Comparison of ENCODE assay signal across 1 cellular context in genomic region chr1:211515090-211516023, GRCh38.
TF ChIP-seq lines count a peak whose summit lies in the region.

No MANE protein-coding gene starts in this region.

TF ChIP-seq in HepG2, 621 proteins besides CTCF, POLR2A, EP300 and RAD21 (continued from another document and continues in another):
- TF ChIP-seq IRF9 (CRISPR knock-in tag; IDR thresholded peaks at IDR 0.05; ENCODE audit: borderline replicate concordance) (peak; percentile 85; the same call in 1 of the 2 replicates), YY1 (IDR thresholded peaks at IDR 0.05; ENCODE audit: insufficient read depth, insufficient replicate concordance, low read depth, low read length) (peak; percentile 77), SP1 (IDR thresholded peaks at IDR 0.05) (no peak), SP1 (CRISPR knock-in tag; IDR thresholded peaks at IDR 0.05) (0 out of 2 replicates have a peak, but pooled peaks have one; percentile 15), ZNF431 (CRISPR knock-in tag; IDR thresholded peaks at IDR 0.05; ENCODE audit: borderline replicate concordance, low read depth) (0 out of 2 replicates have a peak, but pooled peaks have one; percentile 55), PRDM10 (CRISPR knock-in tag; IDR thresholded peaks at IDR 0.05; ENCODE audit: low read depth) (peak; percentile 59), FOXJ3 (CRISPR knock-in tag; IDR thresholded peaks at IDR 0.05; ENCODE audit: borderline replicate concordance) (no peak), ZBTB2 (CRISPR knock-in tag; IDR thresholded peaks at IDR 0.05; ENCODE audit: low read depth) (0 out of 2 replicates have a peak, but pooled peaks have one; percentile 50), SOX13 (IDR thresholded peaks at IDR 0.05) (no peak), SOX13 (CRISPR knock-in tag; conservative IDR thresholded peaks at IDR 0.05 in 1 of 2, IDR thresholded peaks at IDR 0.05 in 1 of 2) (peak in 1 of 2 experiments; percentile 33; a peak in 1 of 4 replicates), NFRKB (IDR thresholded peaks at IDR 0.05) (no peak), ZNF761 (CRISPR knock-in tag; conservative IDR thresholded peaks at IDR 0.05) (no peak), CHD4 (IDR thresholded peaks at IDR 0.05; ENCODE audit: borderline replicate concordance, low read length) (no peak), ZNF44 (CRISPR knock-in tag; IDR thresholded peaks at IDR 0.05) (no peak), KLF9 (CRISPR knock-in tag; IDR thresholded peaks at IDR 0.05; ENCODE audit: low read depth) (no peak), TFE3 (CRISPR knock-in tag; IDR thresholded peaks at IDR 0.05) (no peak; the same call in 1 of the 2 replicates), MXD1 (CRISPR knock-in tag; IDR thresholded peaks at IDR 0.05) (peak; percentile 23; the same call in 1 of the 2 replicates), ZSCAN21 (CRISPR knock-in tag; IDR thresholded peaks at IDR 0.05; ENCODE audit: borderline replicate concordance) (peak; percentile 87; the same call in 1 of the 2 replicates), ZBTB44 (CRISPR knock-in tag; IDR thresholded peaks at IDR 0.05) (no peak), HDAC2 (CRISPR knock-in tag; IDR thresholded peaks at IDR 0.05) (no peak), KDM4B (CRISPR knock-in tag; IDR thresholded peaks at IDR 0.05) (no peak), ZNF337 (CRISPR knock-in tag; IDR thresholded peaks at IDR 0.05; ENCODE audit: borderline replicate concordance, low read depth) (no peak), SALL1 (CRISPR knock-in tag; IDR thresholded peaks at IDR 0.05) (peak; percentile 92), ZNF275 (CRISPR knock-in tag; IDR thresholded peaks at IDR 0.05; ENCODE audit: borderline replicate concordance) (no peak), BCLAF1 (IDR thresholded peaks at IDR 0.05) (no peak), DZIP1 (CRISPR knock-in tag; IDR thresholded peaks at IDR 0.05) (no peak), ATF2 (CRISPR knock-in tag; IDR thresholded peaks at IDR 0.05) (no peak), UBTF (CRISPR knock-in tag; IDR thresholded peaks at IDR 0.05) (peak; percentile 95), GZF1 (CRISPR knock-in tag; IDR thresholded peaks at IDR 0.05) (no peak; the same call in 1 of the 2 replicates), PHF8 (CRISPR knock-in tag; IDR thresholded peaks at IDR 0.05) (peak; percentile 54; the same call in 1 of the 2 replicates), YEATS4 (CRISPR knock-in tag; IDR thresholded peaks at IDR 0.05; ENCODE audit: borderline replicate concordance) (peak; percentile 69), IKZF5 (CRISPR knock-in tag; IDR thresholded peaks at IDR 0.05) (peak; percentile 70), NFE2 (CRISPR knock-in tag; IDR thresholded peaks at IDR 0.05) (peak; percentile 72; the same call in 1 of the 2 replicates)
